35 cellular contexts compared by ENCODE assay signal in the genomic region with DNA sequence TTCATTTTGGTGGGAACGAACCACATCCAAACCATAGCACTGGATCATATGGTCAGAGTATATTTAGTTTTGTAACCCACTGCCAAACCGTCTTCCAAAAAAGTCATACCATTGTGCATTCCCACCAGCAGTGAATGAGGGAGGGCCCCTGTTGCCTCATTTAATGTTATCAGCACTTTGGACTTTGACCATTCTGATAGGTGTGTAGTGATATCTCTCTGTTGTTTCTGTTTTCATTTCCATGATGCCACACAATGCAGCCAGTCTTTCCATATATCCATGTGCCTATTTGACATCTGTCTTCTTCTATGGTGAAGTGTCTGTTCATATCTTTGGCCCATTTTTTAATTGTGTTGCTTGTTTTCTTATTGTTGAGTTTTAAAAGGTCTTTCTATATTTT.
"Had no signal": no experiment of that assay in that cellular context is flagged by ENCODE, and none has a peak within 500 bp of the region (broad histone marks: within the 10 kb centered on the region; RNA-seq: fewer than 3 reads in every experiment).

No MANE protein-coding gene starts in this region.

- DNase-seq: activated B cell treated with CpG ODN at 0.5 μM for 24 hours; activated CD4-positive, alpha-beta T cell treated with anti-CD3 and anti-CD28 coated beads for 48 hours; activated CD4-positive, alpha-beta T cell treated with anti-CD3 and anti-CD28 coated beads, Interleukin-2, amount 50 U/mL, for 1 hour; activated CD4-positive, alpha-beta T cell treated with anti-CD3 and anti-CD28 coated beads, Interleukin-2, amount 50 U/mL, for 48 hours; activated CD8-positive, alpha-beta memory T cell treated with anti-CD3 and anti-CD28 coated beads for 24 hours; activated CD8-positive, alpha-beta T cell treated with anti-CD3 and anti-CD28 coated beads for 36 hours; activated effector memory CD4-positive, alpha-beta T cell treated with Interleukin-2 at 50 U/mL for 16 hours; activated gamma-delta T cell treated with Interleukin-2 at 50 U/mL for 16 hours; activated naive CD4-positive, alpha-beta T cell treated with anti-CD3 and anti-CD28 coated beads, Interleukin-2, amount 50 U/mL, for 16 hours; activated naive CD4-positive, alpha-beta T cell treated with Interleukin-2 at 50 U/mL for 16 hours; activated T-cell treated with anti-CD3 and anti-CD28 coated beads, Interleukin-2, amount 50 U/mL, for 4 hours; amniotic stem cell; anterior cingulate cortex; brain microvascular endothelial cell; dorsolateral prefrontal cortex; effector memory CD4-positive, alpha-beta T cell; endodermal cell; erythroblast; foreskin keratinocyte; gastrocnemius medialis; glutamatergic neuron; T-cell; T1000; WERI-Rb-1 had no signal

- H3K4me3 ChIP-seq: coronary artery, dorsolateral prefrontal cortex, esophagus muscularis mucosa, gastrocnemius medialis had no signal

- ATAC-seq: activated CD4-positive, CD25-positive, alpha-beta regulatory T cell treated with anti-CD3 and anti-CD28 coated beads, Interleukin-2, amount 50 U/mL, for 24 hours; activated CD8-positive, alpha-beta T cell treated with anti-CD3 and anti-CD28 coated beads for 36 hours; activated T-cell treated with anti-CD3 and anti-CD28 coated beads, Interleukin-2, amount 50 U/mL, for 4 hours; activated T-helper 17 cell treated with anti-CD3 and anti-CD28 coated beads, Interleukin-2, amount 50 U/mL, for 72 hours; foreskin keratinocyte; gastrocnemius medialis; T-cell had no signal

- H3K4me1 ChIP-seq: esophagus muscularis mucosa, foreskin keratinocyte, gastrocnemius medialis had no signal

- H3K27ac Mint-ChIP-seq: activated B cell treated with CpG ODN at 0.5 μM for 24 hours; activated CD8-positive, alpha-beta T cell treated with anti-CD3 and anti-CD28 coated beads for 36 hours; activated naive CD8-positive, alpha-beta T cell; activated T-helper 17 cell treated with anti-CD3 and anti-CD28 coated beads, Interleukin-2, amount 50 U/mL, for 72 hours; dendritic cell treated with granulocyte-macrophage colony-stimulating factor and Interleukin-4, amounts not matched to agents 40 ng/mL and 50 ng/mL, for 4 days; endodermal cell; T-cell; T-helper 1 cell treated with Interleukin-12 subunit alpha and Interleukin-12 subunit beta and Interleukin-4 antibody, amounts not matched to agents 30 μg/mL and 1 μg/mL, for 36 hours; T-helper 2 cell treated with Interferon-gamma antibody and Interleukin-4, amounts not matched to agents 5 μg/mL and 100 μg/mL, for 36 hours had no signal

- H3K27me3 Mint-ChIP-seq: activated B cell treated with CpG ODN at 0.5 μM for 24 hours; central memory CD8-positive, alpha-beta T cell had no signal

- H3K36me3 ChIP-seq: brain microvascular endothelial cell, esophagus muscularis mucosa, gastrocnemius medialis, WERI-Rb-1 had no signal

- H3K27ac ChIP-seq: brain microvascular endothelial cell, coronary artery, dorsolateral prefrontal cortex, esophagus muscularis mucosa, foreskin keratinocyte, gastrocnemius medialis, WERI-Rb-1 had no signal

- H3K4me3 Mint-ChIP-seq: activated B cell treated with CpG ODN at 0.5 μM for 24 hours; activated CD8-positive, alpha-beta T cell treated with anti-CD3 and anti-CD28 coated beads for 36 hours; activated naive CD8-positive, alpha-beta T cell; activated T-cell treated with anti-CD3 and anti-CD28 coated beads, Interleukin-2, amount 50 U/mL, for 4 hours; activated T-helper 17 cell treated with anti-CD3 and anti-CD28 coated beads, Interleukin-2, amount 50 U/mL, for 72 hours; central memory CD8-positive, alpha-beta T cell; dendritic cell treated with granulocyte-macrophage colony-stimulating factor and Interleukin-4, amounts not matched to agents 40 ng/mL and 50 ng/mL, for 4 days; endodermal cell; T-cell; T-helper 1 cell treated with Interleukin-12 subunit alpha and Interleukin-12 subunit beta and Interleukin-4 antibody, amounts not matched to agents 30 μg/mL and 1 μg/mL, for 36 hours; T-helper 2 cell treated with Interferon-gamma antibody and Interleukin-4, amounts not matched to agents 5 μg/mL and 100 μg/mL, for 36 hours had no signal

- FAIRE-seq: astrocyte, bronchial epithelial cell had no signal

- H3K4me1 Mint-ChIP-seq: activated B cell treated with CpG ODN at 0.5 μM for 24 hours; activated T-helper 17 cell treated with anti-CD3 and anti-CD28 coated beads, Interleukin-2, amount 50 U/mL, for 72 hours; central memory CD8-positive, alpha-beta T cell; endodermal cell; T-cell had no signal

- H3K27me3 ChIP-seq: brain microvascular endothelial cell, foreskin keratinocyte had no signal
